8 cellular contexts compared by ENCODE assay signal in genomic region chr6:28383235-28384142, GRCh38. TPM values are rescaled to one million over a fixed set of nuclear protein-coding genes. Genes with fewer than 3 reads are reported as not detected.
DNase-seq lines count a peak whose midpoint lies in the region; ATAC-seq lines count a peak whose summit lies in the region.

No MANE protein-coding gene starts in this region.

- H3K36me3 ChIP-seq in HUES6 (ENCODE audit: control insufficient read depth, insufficient read depth, low read length), result peaks cover 65% of the 10 kb centered on the region

- no peaks in the 10 kb centered on the region for H3K27me3 Mint-ChIP-seq in T-helper 17 cell

- no peaks in the 10 kb centered on the region for H3K9me3 ChIP-seq in HUES6 (ENCODE audit: control insufficient read depth, insufficient read depth, low read depth, low read length)
- peaks cover 3% of the 10 kb centered on the region for H3K9me3 ChIP-seq in T-helper 17 cell (ENCODE audit: control insufficient read depth, low read length, poor library complexity, severe bottlenecking)

- peaks cover 3% of the 10 kb centered on the region for H3K4me1 Mint-ChIP-seq in T-helper 17 cell

- DNase-seq in ELF-1 (ENCODE audit: low read depth, low spot score) (peak; percentile 95), T-helper 17 cell (no peak), dedifferentiated amniotic fluid mesenchymal stem cell (ENCODE audit: extremely low spot score) (peak; percentile 50), kidney tubule cell (ENCODE audit: low spot score) (peak; percentile 91), NCI-H1105 (lab: John Stamatoyannopoulos, UW) (no peak)
- DNase-seq in stimulated activated CD4-positive, alpha-beta T cell treated with anti-CD3 and anti-CD28 coated beads, Interleukin-12 subunit alpha, Interleukin-12 subunit beta, amount 100 ng/mL, for 4 hours, result peak; percentile 26

- peak overlapping the region; percentile 64 for H3K4me3 ChIP-seq in HUES6 (ENCODE audit: low read depth, low read length)

- no peaks in the 10 kb centered on the region for H3K27me3 ChIP-seq in HUES6 (ENCODE audit: control insufficient read depth, insufficient read depth, low read length)

- no peak overlapping the region for H3K4me3 Mint-ChIP-seq in T-helper 17 cell

- peak overlapping the region; percentile 55; the same call in 1 of the 2 replicates for H3K27ac ChIP-seq in HUES6 (ENCODE audit: low read depth, low read length)

- peak overlapping the region; percentile 69 for H3K9ac ChIP-seq in HUES6 (ENCODE audit: low read length)

- H3K4me1 ChIP-seq in HUES6 (ENCODE audit: control insufficient read depth, insufficient read depth, low read length), result peaks cover 12% of the 10 kb centered on the region; the same call in 1 of the 2 replicates

- no peak overlapping the region for H3K27ac Mint-ChIP-seq in T-helper 17 cell

- peak; percentile 91 for ATAC-seq in GM21515 (IDR thresholded peaks at IDR 0.05; ENCODE audit: unreplicated experiment)
- peak; percentile 79 for ATAC-seq in T-helper 17 cell

- H3K36me3 Mint-ChIP-seq in T-helper 17 cell (ENCODE audit: low read depth), result peaks cover 22% of the 10 kb centered on the region

RNA-seq across cellular contexts. Expression of gene ZSCAN12, which starts 16.1 kb away (rescaled TPM):
- total RNA-seq in T-helper 17 cell, result 1 to 10 TPM; 2.9 TPM

RNA-seq across cellular contexts. Expression of gene ZKSCAN3, which starts 33.7 kb away (rescaled TPM):
- total RNA-seq in T-helper 17 cell, result 1 to 10 TPM; 2.0 to 3.9 TPM

RNA-seq across cellular contexts. Expression of gene ZSCAN31, which starts 47.5 kb away (rescaled TPM):
- total RNA-seq in T-helper 17 cell, result under 1 TPM; 0.77 to 0.86 TPM

RNA-seq across cellular contexts. Expression of gene ZSCAN23, which starts 59.8 kb away (rescaled TPM):
- total RNA-seq in T-helper 17 cell, result under 1 TPM; 0.12 to 0.52 TPM

Comparison
In these comparisons a context has a peak if more than half of its experiments do, and no peak if none do; other contexts are left out.
1. DNase-seq: peak in ELF-1 (single experiment), dedifferentiated amniotic fluid mesenchymal stem cell (single experiment), kidney tubule cell (single experiment) and stimulated activated CD4-positive, alpha-beta T cell treated with anti-CD3 and anti-CD28 coated beads, Interleukin-12 subunit alpha, Interleukin-12 subunit beta, amount 100 ng/mL, for 4 hours (single experiment); none in T-helper 17 cell (0 of 3) and NCI-H1105 (single experiment).